ENCODE assay signal across 9 cellular contexts in genomic region chr20:1389703-1390385, GRCh38. TPM values are rescaled to one million over a fixed set of nuclear protein-coding genes. Genes with fewer than 3 reads are reported as not detected.
DNase-seq lines count a peak whose midpoint lies in the region; ATAC-seq and TF ChIP-seq lines count a peak whose summit lies in the region.
"Had no signal": no experiment of that assay in that cellular context is flagged by ENCODE, and none has a peak within 500 bp of the region (broad histone marks: within the 10 kb centered on the region; RNA-seq: fewer than 3 reads in every experiment).

No MANE protein-coding gene starts in this region.

- H3K4me3 ChIP-seq in GM23338: 0 out of 2 replicates have a peak overlapping the region, but pooled peaks have one; percentile 29
- peak overlapping the region; percentile 25 for H3K4me3 ChIP-seq in fibroblast of pulmonary artery (replicated peaks; ENCODE audit: low read depth, low read length)
- peak overlapping the region; percentile 47 for H3K4me3 ChIP-seq in skeletal muscle satellite cell (ENCODE audit: low read length)

- H3K27me3 ChIP-seq in GM23338 (ENCODE audit: insufficient read depth) (peaks cover 5% of the 10 kb centered on the region), skeletal muscle satellite cell (ENCODE audit: control insufficient read depth, insufficient read depth, low read length) (no peaks in the 10 kb centered on the region)

- H3K79me2 ChIP-seq in GM23338 (replicated peaks; ENCODE audit: insufficient read depth): peaks cover 79% of the 10 kb centered on the region

- H3K27me3 Mint-ChIP-seq in GM23338 (ENCODE audit: insufficient read depth, low read depth, poor library complexity) (peaks cover 7% of the 10 kb centered on the region), T-helper 17 cell (no peaks in the 10 kb centered on the region)

- no peak overlapping the region for H3K27ac ChIP-seq in GM23338 (ENCODE audit: low read depth)

- H3K4me3 Mint-ChIP-seq in GM23338 (peak overlapping the region; percentile 96; the same call in 2 of the 3 replicates), T-helper 17 cell (peak overlapping the region; percentile 92)

- H3K4me1 Mint-ChIP-seq in GM23338 (peaks cover 50% of the 10 kb centered on the region), T-helper 17 cell (peaks cover 66% of the 10 kb centered on the region)

- H3K36me3 Mint-ChIP-seq in GM23338 (ENCODE audit: low read depth) (peaks cover 2% of the 10 kb centered on the region; the same call in 1 of the 3 replicates), T-helper 17 cell (ENCODE audit: low read depth) (peaks cover 7% of the 10 kb centered on the region)

- H3K9me2 ChIP-seq in GM23338 (ENCODE audit: insufficient read depth): peaks cover 4% of the 10 kb centered on the region; the same call in 1 of the 2 replicates

- H3K9me3 ChIP-seq in T-helper 17 cell (ENCODE audit: control insufficient read depth, low read length, poor library complexity, severe bottlenecking) (no peaks in the 10 kb centered on the region), skeletal muscle satellite cell (replicated peaks; ENCODE audit: low read length) (no peaks in the 10 kb centered on the region)

- H2AFZ ChIP-seq in GM23338: no peak overlapping the region

- H3K4me2 ChIP-seq in GM23338 (peak overlapping the region; percentile 57; the same call in 1 of the 2 replicates), skeletal muscle satellite cell (ENCODE audit: low read length) (peak overlapping the region; percentile 75)

- TF ChIP-seq CTCF in GM23338 (conservative IDR thresholded peaks at IDR 0.05; ENCODE audit: low read depth in 2 of 2) (no peak), fibroblast of pulmonary artery (IDR thresholded peaks at IDR 0.05; ENCODE audit: low read length, missing control alignments) (no peak)

- H3K27ac Mint-ChIP-seq in GM23338: peak overlapping the region; percentile 89
- peak overlapping the region; percentile 97 for H3K27ac Mint-ChIP-seq in T-helper 17 cell

- H3K4me1 ChIP-seq in GM23338 (ENCODE audit: insufficient read depth): peaks cover 39% of the 10 kb centered on the region
- H3K4me1 ChIP-seq in skeletal muscle satellite cell (ENCODE audit: control insufficient read depth, insufficient read depth, low read length): peaks cover 45% of the 10 kb centered on the region

- peak overlapping the region; percentile 41 for H3K9ac ChIP-seq in skeletal muscle satellite cell (ENCODE audit: low read depth, low read length)

- ATAC-seq in GM23338 (no peak), T-helper 17 cell (no peak), HG03095 (IDR thresholded peaks at IDR 0.05; ENCODE audit: unreplicated experiment) (no peak), GM18868 (IDR thresholded peaks at IDR 0.05; ENCODE audit: unreplicated experiment) (no peak), GM19035 (IDR thresholded peaks at IDR 0.05; ENCODE audit: unreplicated experiment) (no peak)

- H3K36me3 ChIP-seq in GM23338 (ENCODE audit: insufficient read depth) (no peaks in the 10 kb centered on the region), skeletal muscle satellite cell (ENCODE audit: insufficient read depth, low read length) (peaks cover 37% of the 10 kb centered on the region)

- no peaks in the 10 kb centered on the region; the same call in 2 of the 3 replicates for H3K9me3 Mint-ChIP-seq in GM23338

- 0 out of 2 replicates have a peak, but pooled peaks cover 5% of the 10 kb centered on the region for H3F3A ChIP-seq in GM23338 (replicated peaks; ENCODE audit: low read depth)

- DNase-seq in GM23338 (ENCODE audit: low spot score): peak; percentile 36
- DNase-seq in T-helper 17 cell: no peak
- peak; percentile 66 for DNase-seq in fibroblast of pulmonary artery (ENCODE audit: low read depth)
- DNase-seq: endodermal cell, NCI-H1092 had no signal

- H4K20me1 ChIP-seq in GM23338 (replicated peaks; ENCODE audit: insufficient read depth): peaks cover 64% of the 10 kb centered on the region

TF ChIP-seq in GM23338, 12 proteins besides CTCF, POLR2A, EP300 and RAD21 (continues in another document):
- TF ChIP-seq CREB1 (CRISPR knock-in tag; IDR thresholded peaks at IDR 0.05; ENCODE audit: low read depth): no peak
- TF ChIP-seq POLR2AphosphoS5 (IDR thresholded peaks at IDR 0.05; ENCODE audit: low read depth): no peak
- no peak for TF ChIP-seq EZH2phosphoT487 (IDR thresholded peaks at IDR 0.05; ENCODE audit: unreplicated experiment)
- TF ChIP-seq, protein P1, sequence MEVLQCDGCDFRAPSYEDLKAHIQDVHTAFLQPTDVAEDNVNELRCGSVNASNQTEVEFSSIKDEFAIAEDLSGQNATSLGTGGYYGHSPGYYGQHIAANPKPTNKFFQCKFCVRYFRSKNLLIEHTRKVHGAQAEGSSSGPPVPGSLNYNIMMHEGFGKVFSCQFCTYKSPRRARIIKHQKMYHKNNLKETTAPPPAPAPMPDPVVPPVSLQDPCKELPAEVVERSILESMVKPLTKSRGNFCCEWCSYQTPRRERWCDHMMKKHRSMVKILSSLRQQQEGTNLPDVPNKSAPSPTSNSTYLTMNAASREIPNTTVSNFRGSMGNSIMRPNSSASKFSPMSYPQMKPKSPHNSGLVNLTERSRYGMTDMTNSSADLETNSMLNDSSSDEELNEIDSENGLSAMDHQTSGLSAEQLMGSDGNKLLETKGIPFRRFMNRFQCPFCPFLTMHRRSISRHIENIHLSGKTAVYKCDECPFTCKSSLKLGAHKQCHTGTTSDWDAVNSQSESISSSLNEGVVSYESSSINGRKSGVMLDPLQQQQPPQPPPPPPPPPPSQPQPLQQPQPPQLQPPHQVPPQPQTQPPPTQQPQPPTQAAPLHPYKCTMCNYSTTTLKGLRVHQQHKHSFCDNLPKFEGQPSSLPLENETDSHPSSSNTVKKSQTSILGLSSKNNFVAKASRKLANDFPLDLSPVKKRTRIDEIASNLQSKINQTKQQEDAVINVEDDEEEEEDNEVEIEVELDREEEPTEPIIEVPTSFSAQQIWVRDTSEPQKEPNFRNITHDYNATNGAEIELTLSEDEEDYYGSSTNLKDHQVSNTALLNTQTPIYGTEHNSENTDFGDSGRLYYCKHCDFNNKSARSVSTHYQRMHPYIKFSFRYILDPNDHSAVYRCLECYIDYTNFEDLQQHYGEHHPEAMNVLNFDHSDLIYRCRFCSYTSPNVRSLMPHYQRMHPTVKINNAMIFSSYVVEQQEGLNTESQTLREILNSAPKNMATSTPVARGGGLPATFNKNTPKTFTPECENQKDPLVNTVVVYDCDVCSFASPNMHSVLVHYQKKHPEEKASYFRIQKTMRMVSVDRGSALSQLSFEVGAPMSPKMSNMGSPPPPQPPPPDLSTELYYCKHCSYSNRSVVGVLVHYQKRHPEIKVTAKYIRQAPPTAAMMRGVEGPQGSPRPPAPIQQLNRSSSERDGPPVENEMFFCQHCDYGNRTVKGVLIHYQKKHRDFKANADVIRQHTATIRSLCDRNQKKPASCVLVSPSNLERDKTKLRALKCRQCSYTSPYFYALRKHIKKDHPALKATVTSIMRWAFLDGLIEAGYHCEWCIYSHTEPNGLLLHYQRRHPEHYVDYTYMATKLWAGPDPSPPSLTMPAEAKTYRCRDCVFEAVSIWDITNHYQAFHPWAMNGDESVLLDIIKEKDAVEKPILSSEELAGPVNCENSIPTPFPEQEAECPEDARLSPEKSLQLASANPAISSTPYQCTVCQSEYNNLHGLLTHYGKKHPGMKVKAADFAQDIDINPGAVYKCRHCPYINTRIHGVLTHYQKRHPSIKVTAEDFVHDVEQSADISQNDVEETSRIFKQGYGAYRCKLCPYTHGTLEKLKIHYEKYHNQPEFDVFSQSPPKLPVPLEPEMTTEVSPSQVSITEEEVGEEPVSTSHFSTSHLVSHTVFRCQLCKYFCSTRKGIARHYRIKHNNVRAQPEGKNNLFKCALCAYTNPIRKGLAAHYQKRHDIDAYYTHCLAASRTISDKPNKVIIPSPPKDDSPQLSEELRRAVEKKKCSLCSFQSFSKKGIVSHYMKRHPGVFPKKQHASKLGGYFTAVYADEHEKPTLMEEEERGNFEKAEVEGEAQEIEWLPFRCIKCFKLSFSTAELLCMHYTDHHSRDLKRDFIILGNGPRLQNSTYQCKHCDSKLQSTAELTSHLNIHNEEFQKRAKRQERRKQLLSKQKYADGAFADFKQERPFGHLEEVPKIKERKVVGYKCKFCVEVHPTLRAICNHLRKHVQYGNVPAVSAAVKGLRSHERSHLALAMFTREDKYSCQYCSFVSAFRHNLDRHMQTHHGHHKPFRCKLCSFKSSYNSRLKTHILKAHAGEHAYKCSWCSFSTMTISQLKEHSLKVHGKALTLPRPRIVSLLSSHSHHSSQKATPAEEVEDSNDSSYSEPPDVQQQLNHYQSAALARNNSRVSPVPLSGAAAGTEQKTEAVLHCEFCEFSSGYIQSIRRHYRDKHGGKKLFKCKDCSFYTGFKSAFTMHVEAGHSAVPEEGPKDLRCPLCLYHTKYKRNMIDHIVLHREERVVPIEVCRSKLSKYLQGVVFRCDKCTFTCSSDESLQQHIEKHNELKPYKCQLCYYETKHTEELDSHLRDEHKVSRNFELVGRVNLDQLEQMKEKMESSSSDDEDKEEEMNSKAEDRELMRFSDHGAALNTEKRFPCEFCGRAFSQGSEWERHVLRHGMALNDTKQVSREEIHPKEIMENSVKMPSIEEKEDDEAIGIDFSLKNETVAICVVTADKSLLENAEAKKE (CRISPR knock-in tag; IDR thresholded peaks at IDR 0.05): no peak

RNA-seq across cellular contexts. Expression of gene FKBP1A, which starts 3.0 kb away (rescaled TPM):
- 159 and 171 TPM in 2 replicates for total RNA-seq in GM23338 (2014; rRNA removed; shearing (Covaris generic))
- 324 and 350 TPM in 2 replicates for polyA plus RNA-seq in GM23338 (2016; fragmentation: Nextera tagmentation; extraction: Ambion mirVana)
- 100 to 1,000 TPM in 1 of 2 donors, 10 to 100 TPM in 1; 77.9 to 113 TPM for total RNA-seq in T-helper 17 cell
- total RNA-seq in skeletal muscle satellite cell (2012; rRNA removed): 203 and 233 TPM in 2 replicates

Comparison
In these comparisons a context has a peak if more than half of its experiments do, and no peak if none do; other contexts are left out.
1. DNase-seq: peak in GM23338 (single experiment) and fibroblast of pulmonary artery (single experiment); none in T-helper 17 cell (0 of 3).
2. Peak in every context shown above with its lines, with median percentiles within 50 percentile points of each other: H3K4me3 ChIP-seq.